ENCODE assay signal across 7 cellular contexts in genomic region chr1:213211201-213211600, GRCh38.
"Had no signal": no experiment of that assay in that cellular context is flagged by ENCODE, and none has a peak within 500 bp of the region (broad histone marks: within the 10 kb centered on the region; RNA-seq: fewer than 3 reads in every experiment).

No MANE protein-coding gene starts in this region.

- H3K27ac ChIP-seq: HL-60, KMS-11 had no signal

- H3K9ac ChIP-seq: KMS-11 had no signal

- ATAC-seq: HepG2, K562 had no signal

- DNase-seq: IMR-90, KBM-7, KG1 had no signal

- H3K4me3 ChIP-seq: K562 had no signal

- H3K4me2 ChIP-seq: KMS-11 had no signal
